ENCODE assay signal across 9 cellular contexts in genomic region chr20:6178537-6178936, GRCh38. TPM values are rescaled to one million over a fixed set of nuclear protein-coding genes. Genes with fewer than 3 reads are reported as not detected.
DNase-seq lines count a peak whose midpoint lies in the region; ATAC-seq and TF ChIP-seq lines count a peak whose summit lies in the region.
"Had no signal": no experiment of that assay in that cellular context is flagged by ENCODE, and none has a peak within 500 bp of the region (broad histone marks: within the 10 kb centered on the region; RNA-seq: fewer than 3 reads in every experiment).

No MANE protein-coding gene starts in this region.

- H3K4me3 Mint-ChIP-seq in WTC11, result no peak overlapping the region

- no peaks in the 10 kb centered on the region for H3K27me3 Mint-ChIP-seq in WTC11 (ENCODE audit: low read depth)

- H3K27ac ChIP-seq in liver (ENCODE audit: low read depth in 1 of 2, low read length in 2 of 2) (no peak overlapping the region), aorta (ENCODE audit: low read depth in 1 of 2, low read length in 2 of 2) (no peak overlapping the region)

- peak; percentile 87 to 92 for TF ChIP-seq RAD21 in liver (IDR thresholded peaks at IDR 0.05)

- H3K4me1 ChIP-seq in liver (ENCODE audit: control insufficient read depth in 4 of 4, insufficient read depth in 4 of 4, low read length in 3 of 4) (no peaks in the 10 kb centered on the region), aorta (ENCODE audit: control insufficient read depth in 1 of 2, insufficient read depth in 2 of 2, low read length in 2 of 2) (no peaks in the 10 kb centered on the region)

- no peak overlapping the region for H3K27ac Mint-ChIP-seq in WTC11

- TF ChIP-seq CTCF in WTC11 (IDR thresholded peaks at IDR 0.05), result no peak
- TF ChIP-seq CTCF in liver (IDR thresholded peaks at IDR 0.05; ENCODE audit: low read depth, low read length, missing input control), result peak; percentile 55

- H3K36me3 ChIP-seq in liver (ENCODE audit: control insufficient read depth in 4 of 4, insufficient read depth in 3 of 4, low read depth in 1 of 4, low read length in 3 of 4), result no peaks in the 10 kb centered on the region
- H3K36me3 ChIP-seq in aorta (ENCODE audit: control insufficient read depth in 1 of 2, insufficient read depth in 2 of 2, low read length in 1 of 2), result no peaks in the 10 kb centered on the region

- WGBS in liver, result 4% methylated on average over 3 of the region's 3 CpGs
- WGBS in aorta, 2 donors, result 1 to 2% methylated on average over 3 of the region's 3 CpGs

- ATAC-seq in WTC11 (peak; percentile 67; the same call in 1 of the 2 replicates), aorta (ENCODE audit: low FRiP score) (no peak), GM18520 (IDR thresholded peaks at IDR 0.05; ENCODE audit: unreplicated experiment) (no peak), HG03108 (IDR thresholded peaks at IDR 0.05; ENCODE audit: unreplicated experiment) (no peak)

- H3K9me3 ChIP-seq in liver (ENCODE audit: control insufficient read depth in 4 of 4, low read length in 3 of 4) (no peaks in the 10 kb centered on the region), aorta (ENCODE audit: control insufficient read depth, low read length) (no peaks in the 10 kb centered on the region)

- no peak overlapping the region for H3K4me3 ChIP-seq in liver (ENCODE audit: low read depth in 1 of 3, low read length in 3 of 3)
- no peak overlapping the region for H3K4me3 ChIP-seq in aorta (ENCODE audit: low read length in 2 of 2)

- POLR2A ChIA-PET in WTC11 (lab: Charles Lee), result no interaction called here

- peaks cover 8% of the 10 kb centered on the region for H3K9me3 Mint-ChIP-seq in WTC11

- H3K36me3 Mint-ChIP-seq in WTC11, result no peaks in the 10 kb centered on the region

- no peak overlapping the region for H3K9ac ChIP-seq in liver (ENCODE audit: low read depth in 1 of 2, low read length in 2 of 2)

- intact Hi-C loops in aorta (cut with DNase I), result loop anchor here in 1 of 2 donors (10.0 kb wide), 1 partner anchor 1106 kb away; no protein-coding TSS in a partner anchor

- DNase-seq in Daoy (ENCODE audit: low read depth), result peak; percentile 5
- DNase-seq in MV-4-11 (lab: John Stamatoyannopoulos, UW), result peak; percentile 30
- no peak for DNase-seq in WTC11 (ENCODE audit: low spot score)
- DNase-seq in AG20443 (ENCODE audit: low spot score), result no peak
- no peak for DNase-seq in aorta
- DNase-seq: left cardiac atrium had no signal

- H3K4me1 Mint-ChIP-seq in WTC11, result peaks cover 4% of the 10 kb centered on the region; the same call in 1 of the 2 replicates

- H3K27me3 ChIP-seq in liver (ENCODE audit: control insufficient read depth in 4 of 4, insufficient read depth in 4 of 4, low read length in 3 of 4) (no peaks in the 10 kb centered on the region), aorta (ENCODE audit: control insufficient read depth in 1 of 2, insufficient read depth in 2 of 2, low read length in 1 of 2) (no peaks in the 10 kb centered on the region)

- CTCF ChIA-PET in WTC11 (lab: Charles Lee), result no interaction called here

TF ChIP-seq in WTC11, 78 proteins besides CTCF, POLR2A, EP300 and RAD21:
- TF ChIP-seq SP1 (CRISPR knock-in tag; conservative IDR thresholded peaks at IDR 0.05) (no peak), CREB1 (CRISPR knock-in tag; IDR thresholded peaks at IDR 0.05) (no peak)

TF ChIP-seq in liver, 16 proteins besides CTCF, POLR2A, EP300 and RAD21:
- TF ChIP-seq HNF4A (conservative IDR thresholded peaks at IDR 0.05) (peak in 1 of 2 donors; percentile 32), FOXA1 (IDR thresholded peaks at IDR 0.05) (no peak), RXRA (IDR thresholded peaks at IDR 0.05) (peak in 1 of 2 donors; percentile 22)

RNA-seq across cellular contexts. Expression of gene FERMT1, which starts 55.7 kb away (rescaled TPM):
- total RNA-seq in Daoy (2014; rRNA removed; shearing (Covaris generic)), result 4.6 and 5.7 TPM in 2 replicates
- total RNA-seq in WTC11 (2021) (16.8 to 23.0 TPM (median 17.6 TPM) in 3 replicates), liver (under 1 TPM; 0.25 to 0.42 TPM), aorta (1 to 10 TPM in 1 of 2 donors, under 1 TPM in 1; 0.39 to 1.5 TPM)
- polyA plus RNA-seq in liver (under 1 TPM; 0.11 to 0.16 TPM), aorta (1 to 10 TPM in 1 of 2 donors, under 1 TPM in 1; 0.03 to 1.1 TPM)

Comparison
In these comparisons a context has a peak if more than half of its experiments do, and no peak if none do; other contexts are left out.
1. DNase-seq: peak in Daoy (single experiment) and MV-4-11 (single experiment); none in WTC11 (single experiment), AG20443 (single experiment) and aorta (0 of 2).